ENCODE assay signal across 10 cellular contexts in genomic region chr11:118153516-118153915, GRCh38. TPM values are rescaled to one million over a fixed set of nuclear protein-coding genes. Genes with fewer than 3 reads are reported as not detected.
DNase-seq lines count a peak whose midpoint lies in the region; ATAC-seq and TF ChIP-seq lines count a peak whose summit lies in the region.
"Had no signal": no experiment of that assay in that cellular context is flagged by ENCODE, and none has a peak within 500 bp of the region (broad histone marks: within the 10 kb centered on the region; RNA-seq: fewer than 3 reads in every experiment).

No MANE protein-coding gene starts in this region.

- TF ChIP-seq POLR2A in right lobe of liver (IDR thresholded peaks at IDR 0.05), result no peak

- no peak overlapping the region for H3K9ac ChIP-seq in BLaER1
- no peak overlapping the region for H3K9ac ChIP-seq in HUES6 (ENCODE audit: low read length)

- H4K20me1 ChIP-seq in BLaER1, result peaks cover 29% of the 10 kb centered on the region; the same call in 1 of the 2 replicates

- intact Hi-C loops in dorsolateral prefrontal cortex (cut with DNase I), result loop anchor here in 1 of 2 donors (5.0 kb wide), 1 partner anchor 204 kb away; the partner anchor contains the start of gene UBE4A
- intact Hi-C loops in right lobe of liver (cut with DNase I), result no loop called here

- H3K36me3 ChIP-seq in BLaER1, result no peaks in the 10 kb centered on the region
- H3K36me3 ChIP-seq in HUES6 (ENCODE audit: control insufficient read depth, insufficient read depth, low read length), result no peaks in the 10 kb centered on the region
- H3K36me3 ChIP-seq in right lobe of liver, result no peaks in the 10 kb centered on the region
- H3K36me3 ChIP-seq: Peyer's patch had no signal

- no peak for ATAC-seq in right lobe of liver
- no peak for ATAC-seq in foreskin keratinocyte

- peaks cover 13% of the 10 kb centered on the region for H3K4me1 ChIP-seq in BLaER1
- peaks cover 51% of the 10 kb centered on the region for H3K4me1 ChIP-seq in HUES6 (ENCODE audit: control insufficient read depth, insufficient read depth, low read length)
- H3K4me1 ChIP-seq in right lobe of liver, result peaks cover 0 to 9% (median 0%) of the 10 kb centered on the region in 4 donors
- H3K4me1 ChIP-seq in foreskin keratinocyte, result no peaks in the 10 kb centered on the region

- H3K9me3 Mint-ChIP-seq in nephron progenitor cell, result no peaks in the 10 kb centered on the region

- DNase-seq in dorsolateral prefrontal cortex (no peak), nephron progenitor cell (no peak), right lobe of liver (no peak), NCI-H2196 treated with DMSO at 0.1 percent for 48 hours (lab: John Stamatoyannopoulos, UW; ENCODE audit: unreplicated experiment) (no peak), foreskin keratinocyte (no peak), NK-92 (lab: John Stamatoyannopoulos, UW; ENCODE audit: unreplicated experiment) (no peak)
- DNase-seq: NCI-H2081 had no signal

- H3K4me1 Mint-ChIP-seq in nephron progenitor cell, result peaks cover 35% of the 10 kb centered on the region

- H3K4me3 Mint-ChIP-seq in nephron progenitor cell, result peak overlapping the region; percentile 76

- H3K4me3 ChIP-seq in BLaER1 (peak overlapping the region; percentile 65; the same call in 1 of the 2 replicates), HUES6 (ENCODE audit: low read depth, low read length) (peak overlapping the region; percentile 77), dorsolateral prefrontal cortex (peak overlapping the region in 58 of 59 donors; percentile 46 to 80 (median 66)), right lobe of liver (no peak overlapping the region)

- peaks cover 100% of the 10 kb centered on the region for H3K27me3 ChIP-seq in BLaER1
- peaks cover 99% of the 10 kb centered on the region for H3K27me3 ChIP-seq in HUES6 (ENCODE audit: control insufficient read depth, insufficient read depth, low read length)
- H3K27me3 ChIP-seq in dorsolateral prefrontal cortex, result peaks cover 0 to 12% (median 0%) of the 10 kb centered on the region in 45 donors
- peaks cover 0 to 20% of the 10 kb centered on the region in 2 donors for H3K27me3 ChIP-seq in right lobe of liver
- H3K27me3 ChIP-seq in foreskin keratinocyte, result peaks cover 30% of the 10 kb centered on the region

- 18% methylated on average over 11 of the region's 16 CpGs for WGBS in right lobe of liver (ENCODE audit: insufficient coverage, low coverage, low lambda C conversion rate, missing lambda C conversion rate)

- peaks cover 100% of the 10 kb centered on the region for H3K27me3 Mint-ChIP-seq in nephron progenitor cell (ENCODE audit: low read depth, poor library complexity)

- H3K4me2 ChIP-seq in BLaER1, result peak overlapping the region; percentile 96

- no peak for TF ChIP-seq CTCF in dorsolateral prefrontal cortex (IDR thresholded peaks at IDR 0.05 in 54 of 56, conservative IDR thresholded peaks at IDR 0.05 in 2 of 56; ENCODE audit: low read depth in 1 of 56, partially characterized antibody in 56 of 56)
- no peak for TF ChIP-seq CTCF in nephron progenitor cell (IDR thresholded peaks at IDR 0.05)
- TF ChIP-seq CTCF in right lobe of liver (IDR thresholded peaks at IDR 0.05), result no peak
- no peak for TF ChIP-seq CTCF in foreskin keratinocyte (conservative IDR thresholded peaks at IDR 0.05)

- no peaks in the 10 kb centered on the region for H3K36me3 Mint-ChIP-seq in nephron progenitor cell (ENCODE audit: low read depth)

- H3K27ac Mint-ChIP-seq in nephron progenitor cell, result no peak overlapping the region

- H3K27ac ChIP-seq in BLaER1 (no peak overlapping the region), HUES6 (ENCODE audit: low read depth, low read length) (no peak overlapping the region), dorsolateral prefrontal cortex (peak overlapping the region in 6 of 59 donors; percentile 54 to 72 (median 68)), right lobe of liver (no peak overlapping the region), foreskin keratinocyte (no peak overlapping the region)
- H3K27ac ChIP-seq: Peyer's patch had no signal

- H3K9me3 ChIP-seq in BLaER1 (no peaks in the 10 kb centered on the region), HUES6 (ENCODE audit: control insufficient read depth, insufficient read depth, low read depth, low read length) (no peaks in the 10 kb centered on the region), right lobe of liver (no peaks in the 10 kb centered on the region)
- H3K9me3 ChIP-seq: Peyer's patch had no signal

RNA-seq across cellular contexts. Expression of gene SCN4B, which starts 0.9 kb away (rescaled TPM):
- total RNA-seq in dorsolateral prefrontal cortex, result 100 to 1,000 TPM in 7 of 120 experiments, 10 to 100 TPM in 113; 16.9 to 139 (median 69.6) TPM
- under 1 TPM; 0.11 to 0.30 (median 0.23) TPM for total RNA-seq in right lobe of liver
- total RNA-seq in foreskin keratinocyte, result 3.1 and 4.9 TPM in 2 replicates
- 1.7 and 3.3 TPM in 2 replicates for polyA plus RNA-seq in foreskin keratinocyte

RNA-seq across cellular contexts. Expression of gene SCN2B, which starts 22.9 kb away (rescaled TPM):
- 100 to 1,000 TPM in 3 of 120 experiments, 10 to 100 TPM in 117; 23.2 to 106 (median 68.8) TPM for total RNA-seq in dorsolateral prefrontal cortex
- not detected for total RNA-seq in right lobe of liver
- 0.14 and 0.42 TPM in 2 replicates for total RNA-seq in foreskin keratinocyte
- 0.06 and 0.17 TPM in 2 replicates for polyA plus RNA-seq in foreskin keratinocyte

Comparison
In these comparisons a context has a peak if more than half of its experiments do, and no peak if none do; other contexts are left out.
1. H3K4me3 ChIP-seq: peak in BLaER1 (single experiment), HUES6 (single experiment) and dorsolateral prefrontal cortex (58 of 59); none in right lobe of liver (0 of 3).
2. RNA of gene SCN2B, which starts 22.9 kb away (total RNA-seq): 23.2 to 106 TPM in dorsolateral prefrontal cortex; 0.14 to 0.42 TPM in foreskin keratinocyte and not detected in right lobe of liver; every median in the first group is over 10 times any median in the second.